ENCODE assay signal across 1 cellular context in the genomic region with DNA sequence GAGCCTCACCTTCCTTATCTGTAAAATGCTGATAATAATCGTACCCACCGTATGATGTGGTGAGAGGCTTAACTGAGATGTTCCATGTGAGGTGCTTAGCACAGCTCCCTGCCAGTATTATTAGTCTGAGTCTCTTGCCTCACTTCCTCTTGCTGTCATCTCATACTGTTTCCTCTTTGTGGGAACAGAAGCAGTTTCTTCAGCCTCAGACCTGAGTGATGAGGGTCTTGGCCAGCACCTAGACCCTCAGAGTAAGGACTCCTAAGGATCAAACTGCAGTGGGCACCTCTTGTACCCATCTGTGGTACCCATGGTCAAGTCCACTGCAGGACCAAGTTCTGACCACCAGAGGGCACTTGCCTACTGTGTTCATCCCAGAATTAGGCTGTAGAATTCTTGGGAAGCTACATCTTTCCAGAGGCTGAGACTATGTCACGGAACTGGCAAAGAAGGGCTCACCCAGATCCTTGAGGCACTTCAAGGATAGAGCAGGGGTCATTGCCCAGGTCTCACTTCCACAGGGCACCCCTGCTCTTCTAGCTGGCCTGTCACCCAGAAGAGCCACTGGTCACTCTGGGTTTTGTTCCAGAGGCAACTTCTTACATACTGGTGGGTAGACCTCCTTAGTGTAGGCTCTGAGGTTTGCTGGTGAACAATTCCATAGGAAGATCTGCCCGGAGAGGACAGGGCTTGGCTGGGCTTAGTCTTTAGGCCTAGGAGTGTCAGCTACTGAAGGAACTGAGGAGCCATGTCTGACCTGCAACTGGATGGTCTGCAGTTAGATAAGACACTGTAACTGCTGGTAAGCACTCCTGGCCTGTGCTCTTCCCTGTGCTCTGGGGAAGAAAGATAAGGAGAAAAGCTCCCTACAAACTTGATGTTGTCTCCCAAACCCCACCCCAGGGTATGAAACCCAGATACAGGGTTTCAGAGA.
TF ChIP-seq lines count a peak whose summit lies in the region.

No MANE protein-coding gene starts in this region.

TF ChIP-seq in HepG2, 621 proteins besides CTCF, POLR2A, EP300 and RAD21 (continued from another document and continues in another):
- TF ChIP-seq THAP9 (CRISPR knock-in tag; IDR thresholded peaks at IDR 0.05; ENCODE audit: borderline replicate concordance), result no peak
- TF ChIP-seq SAFB2 (CRISPR knock-in tag; IDR thresholded peaks at IDR 0.05; ENCODE audit: borderline replicate concordance, low read depth), result peak; percentile 46
- peak; percentile 57; the same call in 1 of the 2 replicates for TF ChIP-seq HNF1B (CRISPR knock-in tag; IDR thresholded peaks at IDR 0.05)
- TF ChIP-seq ETV6 (CRISPR knock-in tag; conservative IDR thresholded peaks at IDR 0.05), result no peak
- TF ChIP-seq SIN3B (IDR thresholded peaks at IDR 0.05; ENCODE audit: low read length), result no peak
- TF ChIP-seq HDAC1 (CRISPR knock-in tag; IDR thresholded peaks at IDR 0.05), result peak; percentile 51; the same call in 1 of the 2 replicates
- TF ChIP-seq ZBTB21 (CRISPR knock-in tag; IDR thresholded peaks at IDR 0.05), result no peak
- TF ChIP-seq, protein P1, sequence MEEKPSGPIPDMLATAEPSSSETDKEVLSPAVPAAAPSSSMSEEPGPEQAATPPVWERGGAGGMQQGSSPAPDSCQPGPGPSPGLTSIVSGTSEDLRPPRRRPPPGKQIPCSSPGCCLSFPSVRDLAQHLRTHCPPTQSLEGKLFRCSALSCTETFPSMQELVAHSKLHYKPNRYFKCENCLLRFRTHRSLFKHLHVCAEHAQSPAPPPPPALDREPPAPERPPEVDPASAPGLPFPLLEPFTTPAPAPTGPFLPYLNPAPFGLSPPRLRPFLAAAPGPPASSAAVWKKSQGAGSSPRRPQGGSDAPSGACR (CRISPR knock-in tag; IDR thresholded peaks at IDR 0.05), result 0 out of 2 replicates have a peak, but pooled peaks have one; percentile 74
- peak; percentile 26; the same call in 1 of the 3 replicates for TF ChIP-seq MXI1 (IDR thresholded peaks at IDR 0.05; ENCODE audit: borderline replicate concordance, low read depth, low read length)
- no peak for TF ChIP-seq ZNF280B (CRISPR knock-in tag; IDR thresholded peaks at IDR 0.05; ENCODE audit: borderline replicate concordance)
- no peak for TF ChIP-seq KLF13 (CRISPR knock-in tag; IDR thresholded peaks at IDR 0.05)
- TF ChIP-seq SETDB1 (CRISPR knock-in tag; IDR thresholded peaks at IDR 0.05; ENCODE audit: borderline replicate concordance), result no peak
- TF ChIP-seq ZNF562 (CRISPR knock-in tag; IDR thresholded peaks at IDR 0.05; ENCODE audit: borderline replicate concordance), result no peak
- TF ChIP-seq, protein P2, sequence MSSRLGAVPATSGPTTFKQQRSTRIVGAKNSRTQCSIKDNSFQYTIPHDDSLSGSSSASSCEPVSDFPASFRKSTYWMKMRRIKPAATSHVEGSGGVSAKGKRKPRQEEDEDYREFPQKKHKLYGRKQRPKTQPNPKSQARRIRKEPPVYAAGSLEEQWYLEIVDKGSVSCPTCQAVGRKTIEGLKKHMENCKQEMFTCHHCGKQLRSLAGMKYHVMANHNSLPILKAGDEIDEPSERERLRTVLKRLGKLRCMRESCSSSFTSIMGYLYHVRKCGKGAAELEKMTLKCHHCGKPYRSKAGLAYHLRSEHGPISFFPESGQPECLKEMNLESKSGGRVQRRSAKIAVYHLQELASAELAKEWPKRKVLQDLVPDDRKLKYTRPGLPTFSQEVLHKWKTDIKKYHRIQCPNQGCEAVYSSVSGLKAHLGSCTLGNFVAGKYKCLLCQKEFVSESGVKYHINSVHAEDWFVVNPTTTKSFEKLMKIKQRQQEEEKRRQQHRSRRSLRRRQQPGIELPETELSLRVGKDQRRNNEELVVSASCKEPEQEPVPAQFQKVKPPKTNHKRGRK (CRISPR knock-in tag; IDR thresholded peaks at IDR 0.05), result no peak
- no peak for TF ChIP-seq RBM22 (optimal IDR thresholded peaks at IDR 0.05; ENCODE audit: low read length)
- no peak for TF ChIP-seq ZNF790 (CRISPR knock-in tag; IDR thresholded peaks at IDR 0.05; ENCODE audit: borderline replicate concordance)
- TF ChIP-seq TBX3 (IDR thresholded peaks at IDR 0.05; ENCODE audit: borderline replicate concordance), result no peak
- no peak for TF ChIP-seq ZNF441 (CRISPR knock-in tag; IDR thresholded peaks at IDR 0.05; ENCODE audit: borderline replicate concordance)
- TF ChIP-seq NR2C2 (CRISPR knock-in tag; IDR thresholded peaks at IDR 0.05; ENCODE audit: borderline replicate concordance), result no peak
- 0 out of 2 replicates have a peak, but pooled peaks have one; percentile 81 for TF ChIP-seq MIER2 (CRISPR knock-in tag; IDR thresholded peaks at IDR 0.05)
- no peak for TF ChIP-seq CBX1 (IDR thresholded peaks at IDR 0.05; ENCODE audit: low read depth)
- TF ChIP-seq ZNF333 (CRISPR knock-in tag; IDR thresholded peaks at IDR 0.05; ENCODE audit: borderline replicate concordance), result no peak; the same call in 1 of the 2 replicates
- TF ChIP-seq ZBTB4 (CRISPR knock-in tag; IDR thresholded peaks at IDR 0.05; ENCODE audit: borderline replicate concordance), result no peak
- no peak for TF ChIP-seq ZNF687 (CRISPR knock-in tag; IDR thresholded peaks at IDR 0.05)
- TF ChIP-seq ZSCAN25 (CRISPR knock-in tag; IDR thresholded peaks at IDR 0.05), result no peak; the same call in 1 of the 2 replicates
- no peak for TF ChIP-seq BORCS8-MEF2B (CRISPR knock-in tag; IDR thresholded peaks at IDR 0.05)
- TF ChIP-seq ZFP37 (CRISPR knock-in tag; IDR thresholded peaks at IDR 0.05; ENCODE audit: borderline replicate concordance), result no peak
- TF ChIP-seq HINFP (CRISPR knock-in tag; IDR thresholded peaks at IDR 0.05; ENCODE audit: low read depth), result no peak; the same call in 1 of the 2 replicates
- no peak for TF ChIP-seq HNRNPK (IDR thresholded peaks at IDR 0.05; ENCODE audit: low read depth, low read length, poor library complexity, severe bottlenecking)
- peak; percentile 13; the same call in 1 of the 2 replicates for TF ChIP-seq ETV5 (CRISPR knock-in tag; IDR thresholded peaks at IDR 0.05; ENCODE audit: borderline replicate concordance)
- no peak for TF ChIP-seq SKI (IDR thresholded peaks at IDR 0.05; ENCODE audit: partially characterized antibody)
- TF ChIP-seq SPEN (CRISPR knock-in tag; IDR thresholded peaks at IDR 0.05; ENCODE audit: low read depth), result peak; percentile 50; the same call in 1 of the 2 replicates
- TF ChIP-seq GLI4 (CRISPR knock-in tag; IDR thresholded peaks at IDR 0.05; ENCODE audit: borderline replicate concordance), result no peak
- TF ChIP-seq ZBTB7B (CRISPR knock-in tag; IDR thresholded peaks at IDR 0.05), result no peak
